14 cellular contexts compared by ENCODE assay signal in the genomic region with DNA sequence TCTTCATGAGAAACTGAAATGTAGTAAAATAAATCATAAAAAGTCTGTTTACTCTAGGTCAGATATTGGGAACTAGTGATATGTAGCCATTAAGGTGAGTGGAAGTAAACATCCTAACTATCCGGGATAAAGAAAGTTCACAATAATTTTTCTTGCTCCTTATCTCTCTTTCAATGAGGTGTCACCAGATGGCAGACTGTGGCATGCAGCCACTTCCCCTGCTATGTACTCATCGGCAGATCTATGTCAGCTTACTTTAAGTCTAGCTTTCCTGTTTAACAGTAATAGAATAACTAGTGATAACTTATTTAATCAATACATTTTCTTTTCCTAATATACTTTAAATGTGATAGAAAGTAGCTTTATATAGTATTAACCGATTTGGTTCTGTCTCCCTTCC.
A peak's percentile ranks its signal among the peaks of the same experiment; 100 is the strongest.
DNase-seq lines count a peak whose midpoint lies in the region; ATAC-seq, FAIRE-seq and TF ChIP-seq lines count a peak whose summit lies in the region.
"Had no signal": no experiment of that assay in that cellular context is flagged by ENCODE, and none has a peak within 500 bp of the region (broad histone marks: within the 10 kb centered on the region; RNA-seq: fewer than 3 reads in every experiment).

No MANE protein-coding gene starts in this region.

- H3K4me3 ChIP-seq in endothelial cell of umbilical vein (replicated peaks in 1 of 3; ENCODE audit: insufficient read depth in 1 of 3, low read depth in 1 of 3, low read length in 3 of 3): no peak overlapping the region
- H3K4me3 ChIP-seq: prostate gland had no signal

- H2AFZ ChIP-seq in endothelial cell of umbilical vein (ENCODE audit: low read depth, low read length): no peak overlapping the region
- no peak overlapping the region for H2AFZ ChIP-seq in H9 (ENCODE audit: low read length)

- H3K4me1 ChIP-seq in endothelial cell of umbilical vein (ENCODE audit: control insufficient read depth, extremely low read depth, insufficient read depth, low read length) (peaks cover 4% of the 10 kb centered on the region), H9 (ENCODE audit: insufficient read depth, low read length) (no peaks in the 10 kb centered on the region)
- H3K4me1 ChIP-seq: prostate gland had no signal

- ATAC-seq in HG02642 (IDR thresholded peaks at IDR 0.05; ENCODE audit: poor library complexity, unreplicated experiment): no peak

- H3K27ac ChIP-seq in endothelial cell of umbilical vein (ENCODE audit: insufficient read depth, low read depth, low read length) (no peak overlapping the region), H9 (ENCODE audit: insufficient read length, low read depth, low read length) (no peak overlapping the region)
- H3K27ac ChIP-seq: prostate gland had no signal

- no peak overlapping the region for H2BK20ac ChIP-seq in H9 (ENCODE audit: low read depth, low read length, poor library complexity, severe bottlenecking)

- no peak for TF ChIP-seq POLR2A in endothelial cell of umbilical vein (IDR thresholded peaks at IDR 0.05; ENCODE audit: low read depth, low read length)

- H4K20me1 ChIP-seq in endothelial cell of umbilical vein (replicated peaks; ENCODE audit: control insufficient read depth, extremely low read depth, insufficient read depth, low read length) (no peaks in the 10 kb centered on the region), H9 (ENCODE audit: control insufficient read depth, insufficient read depth, insufficient read length) (no peaks in the 10 kb centered on the region)

- H2BK5ac ChIP-seq in H9 (ENCODE audit: insufficient read length, low read length): no peak overlapping the region

- H3K9ac ChIP-seq in endothelial cell of umbilical vein (replicated peaks; ENCODE audit: extremely low read depth, insufficient read depth, low read length) (no peak overlapping the region), H9 (ENCODE audit: extremely low read depth, insufficient read length, low read length) (no peak overlapping the region)

- H2BK120ac ChIP-seq in H9 (ENCODE audit: low read depth, low read length, poor library complexity, severe bottlenecking): no peak overlapping the region

- dilution Hi-C loops in endothelial cell of umbilical vein (cut with MboI; ENCODE audit: extremely low pct_ligation_motif_present, low sequenced_read_pairs): no loop called here

- POLR2A ChIA-PET in endothelial cell of umbilical vein (lab: Charles Lee): no interaction called here

- CTCF ChIA-PET in endothelial cell of umbilical vein (lab: Charles Lee): interaction anchor here (1.0 to 1.7 kb wide), 7 partner anchors 11 to 1389 kb away, joined by 3 to 6 read pairs (median 4); no protein-coding TSS in a partner anchor

- DNase-seq in G401 (ENCODE audit: low spot score): peak; percentile 79
- peak; percentile 68 for DNase-seq in OCI-M1 (lab: John Stamatoyannopoulos, UW)
- peak; percentile 42 for DNase-seq in endothelial cell of umbilical vein (ENCODE audit: low read depth, low spot score)
- no peak for DNase-seq in osteocyte (ENCODE audit: extremely low spot score, unreplicated experiment)
- DNase-seq in stimulated activated naive CD4-positive, alpha-beta T cell (lab: John Stamatoyannopoulos, UW): no peak
- DNase-seq in H9: no peak
- DNase-seq in mesothelial cell of epicardium (ENCODE audit: low spot score in 2 of 2, unreplicated experiment in 2 of 2): no peak
- DNase-seq: activated CD8-positive, alpha-beta memory T cell treated with anti-CD3 and anti-CD28 coated beads for 24 hours; cortex of kidney; GOT3; NCI-H1436 had no signal

- no peaks in the 10 kb centered on the region for H3K36me3 ChIP-seq in endothelial cell of umbilical vein (ENCODE audit: control insufficient read depth in 2 of 2, extremely low read depth in 1 of 2, insufficient read depth in 2 of 2, low read length in 2 of 2)
- H3K36me3 ChIP-seq: prostate gland had no signal

- no peaks in the 10 kb centered on the region for H3K79me1 ChIP-seq in H9 (ENCODE audit: insufficient read depth, low read depth, low read length, poor library complexity, severe bottlenecking)

- H3K9me3 ChIP-seq in endothelial cell of umbilical vein (replicated peaks; ENCODE audit: control insufficient read depth, insufficient read depth, low read length) (no peaks in the 10 kb centered on the region), H9 (ENCODE audit: control insufficient read depth, low read depth, low read length) (no peaks in the 10 kb centered on the region)
- H3K9me3 ChIP-seq: prostate gland had no signal

- in situ Hi-C loops in G401 (cut with HindIII; ENCODE audit: low sequenced_read_pairs): no loop called here

- H2AK5ac ChIP-seq in H9 (ENCODE audit: insufficient read length, low read length): no peak overlapping the region

- no peak overlapping the region for H3K23ac ChIP-seq in H9 (ENCODE audit: insufficient read length, low read depth, low read length)

- no peaks in the 10 kb centered on the region for H3K79me2 ChIP-seq in endothelial cell of umbilical vein (ENCODE audit: control insufficient read depth, insufficient read depth, low read length)
- no peaks in the 10 kb centered on the region for H3K79me2 ChIP-seq in H9 (ENCODE audit: insufficient read depth, low read length)

- H2BK12ac ChIP-seq in H9 (ENCODE audit: insufficient read length, low read depth, low read length): no peak overlapping the region

- no peak overlapping the region for H3K4me2 ChIP-seq in endothelial cell of umbilical vein (ENCODE audit: insufficient read depth, low read length)
- no peak overlapping the region for H3K4me2 ChIP-seq in H9 (ENCODE audit: insufficient read depth, insufficient read length, low read length)

- intact Hi-C loops in endothelial cell of umbilical vein (cut with micrococcal nuclease): no loop called here

- H3K9me1 ChIP-seq in endothelial cell of umbilical vein (replicated peaks; ENCODE audit: control insufficient read depth, extremely low read depth, insufficient read depth, low read length): no peaks in the 10 kb centered on the region

- H4K8ac ChIP-seq in H9 (replicated peaks; ENCODE audit: insufficient read length, low read depth, low read length): no peak overlapping the region

- H3K4me3 Mint-ChIP-seq in osteocyte (ENCODE audit: unreplicated experiment): no peak overlapping the region
- H3K4me3 Mint-ChIP-seq in H9: no peak overlapping the region
- no peak overlapping the region for H3K4me3 Mint-ChIP-seq in mesothelial cell of epicardium
- H3K4me3 Mint-ChIP-seq: activated naive CD4-positive, alpha-beta T cell treated with anti-CD3 and anti-CD28 coated beads, Interleukin-2, amount 50 U/mL, for 24 hours had no signal

- H3K9me3 Mint-ChIP-seq in osteocyte (ENCODE audit: unreplicated experiment) (no peaks in the 10 kb centered on the region), H9 (no peaks in the 10 kb centered on the region), mesothelial cell of epicardium (peaks cover 3% of the 10 kb centered on the region)
- H3K9me3 Mint-ChIP-seq: activated naive CD4-positive, alpha-beta T cell treated with anti-CD3 and anti-CD28 coated beads, Interleukin-2, amount 50 U/mL, for 24 hours had no signal

- no peak overlapping the region for H4K5ac ChIP-seq in H9 (ENCODE audit: insufficient read length, low read depth, low read length)

- WGBS in H9 (ENCODE audit: extremely low coverage, insufficient read length, low lambda C conversion rate): no CpG with 5 or more reads among the region's 3 CpGs

- H3K36me3 Mint-ChIP-seq in osteocyte (ENCODE audit: unreplicated experiment): no peaks in the 10 kb centered on the region
- no peaks in the 10 kb centered on the region for H3K36me3 Mint-ChIP-seq in H9 (ENCODE audit: insufficient read depth in 1 of 3, low read depth in 3 of 3)
- H3K36me3 Mint-ChIP-seq in mesothelial cell of epicardium: no peaks in the 10 kb centered on the region
- H3K36me3 Mint-ChIP-seq: activated naive CD4-positive, alpha-beta T cell treated with anti-CD3 and anti-CD28 coated beads, Interleukin-2, amount 50 U/mL, for 24 hours had no signal

- peaks cover 9% of the 10 kb centered on the region for H3K4me1 Mint-ChIP-seq in osteocyte (ENCODE audit: unreplicated experiment)
- peaks cover 10 to 14% of the 10 kb centered on the region in 2 experiments for H3K4me1 Mint-ChIP-seq in H9
- H3K4me1 Mint-ChIP-seq in mesothelial cell of epicardium: peaks cover 37% of the 10 kb centered on the region
- H3K4me1 Mint-ChIP-seq: activated naive CD4-positive, alpha-beta T cell treated with anti-CD3 and anti-CD28 coated beads, Interleukin-2, amount 50 U/mL, for 24 hours had no signal

- H3K18ac ChIP-seq in H9 (ENCODE audit: insufficient read length, low read depth, low read length): no peak overlapping the region

- no peak overlapping the region for H2BK15ac ChIP-seq in H9 (ENCODE audit: low read depth, low read length)

- TF ChIP-seq CTCF in endothelial cell of umbilical vein (IDR thresholded peaks at IDR 0.05; ENCODE audit: extremely low read depth in 1 of 2, insufficient read depth in 1 of 2, low read depth in 1 of 2, low read length in 2 of 2) (no peak), osteocyte (IDR thresholded peaks at IDR 0.05) (peak; percentile 32), H9 (conservative IDR thresholded peaks at IDR 0.05) (no peak), mesothelial cell of epicardium (IDR thresholded peaks at IDR 0.05; ENCODE audit: unreplicated experiment) (no peak)

- H3K4ac ChIP-seq in H9 (ENCODE audit: low read depth, low read length): no peak overlapping the region

- no peak overlapping the region for H4K91ac ChIP-seq in H9 (ENCODE audit: insufficient read length, low read depth, low read length)

- H3K27ac Mint-ChIP-seq in osteocyte (ENCODE audit: unreplicated experiment) (no peak overlapping the region), H9 (no peak overlapping the region), mesothelial cell of epicardium (no peak overlapping the region)
- H3K27ac Mint-ChIP-seq: activated naive CD4-positive, alpha-beta T cell treated with anti-CD3 and anti-CD28 coated beads, Interleukin-2, amount 50 U/mL, for 24 hours had no signal

- H3K14ac ChIP-seq in H9 (ENCODE audit: insufficient read depth, low read length): no peak overlapping the region

- FAIRE-seq in endothelial cell of umbilical vein (lab: Jason Lieb, UNC): no peak

- BruUV-seq in endothelial cell of umbilical vein (replicated peaks; lab: Mats Ljungman, UMichigan): no TSS peak

- H3K27me3 Mint-ChIP-seq in osteocyte (ENCODE audit: unreplicated experiment) (no peaks in the 10 kb centered on the region), H9 (ENCODE audit: low read depth) (no peaks in the 10 kb centered on the region), mesothelial cell of epicardium (ENCODE audit: low read depth) (no peaks in the 10 kb centered on the region)

- no peaks in the 10 kb centered on the region for H3K23me2 ChIP-seq in H9 (ENCODE audit: insufficient read length, low read depth, low read length, poor library complexity, severe bottlenecking)

- no peak overlapping the region for H3T11ph ChIP-seq in H9 (ENCODE audit: low read length)

- H3K27me3 ChIP-seq in endothelial cell of umbilical vein (ENCODE audit: control insufficient read depth in 2 of 2, insufficient read depth in 2 of 2, low read length in 2 of 2): no peaks in the 10 kb centered on the region
- H3K27me3 ChIP-seq in H9 (ENCODE audit: insufficient read depth, low read length): no peaks in the 10 kb centered on the region

- H3K56ac ChIP-seq in H9 (ENCODE audit: insufficient read length, low read depth, low read length): no peak overlapping the region

TF ChIP-seq in endothelial cell of umbilical vein, 7 proteins besides CTCF, POLR2A, EP300 and RAD21 (continues in another document):
- peak; percentile 29 for TF ChIP-seq GATA2 (IDR thresholded peaks at IDR 0.05; ENCODE audit: insufficient read depth, insufficient read length, low read depth, low read length)

Comparison
In these comparisons a context has a peak if more than half of its experiments do, and no peak if none do; other contexts are left out.
1. DNase-seq: peak in G401 (single experiment), OCI-M1 (single experiment) and endothelial cell of umbilical vein (single experiment); none in osteocyte (single experiment), stimulated activated naive CD4-positive, alpha-beta T cell (0 of 6), H9 (single experiment) and mesothelial cell of epicardium (0 of 2).